20 cellular contexts compared by ENCODE assay signal in genomic region chr1:45536886-45537285, GRCh38. TPM values are rescaled to one million over a fixed set of nuclear protein-coding genes. Genes with fewer than 3 reads are reported as not detected.
A peak's percentile ranks its signal among the peaks of the same experiment; 100 is the strongest.
DNase-seq lines count a peak whose midpoint lies in the region; ATAC-seq, FAIRE-seq and TF ChIP-seq lines count a peak whose summit lies in the region.
"Had no signal": no experiment of that assay in that cellular context is flagged by ENCODE, and none has a peak within 500 bp of the region (broad histone marks: within the 10 kb centered on the region; RNA-seq: fewer than 3 reads in every experiment).

No MANE protein-coding gene starts in this region.

- H3F3A ChIP-seq in Loucy (ENCODE audit: low read depth), result no peaks in the 10 kb centered on the region

- no peak for TF ChIP-seq POLR2A in GM12892 (IDR thresholded peaks at IDR 0.05; ENCODE audit: low read depth, low read length)

- H2AFZ ChIP-seq in Loucy (ENCODE audit: low read length), result 0 out of 2 replicates have a peak overlapping the region, but pooled peaks have one; percentile 17

- H3K36me3 ChIP-seq in BLaER1, result no peaks in the 10 kb centered on the region
- H3K36me3 ChIP-seq in Loucy (ENCODE audit: insufficient read depth, low read length), result no peaks in the 10 kb centered on the region

- H3K9me3 ChIP-seq in BLaER1 (no peaks in the 10 kb centered on the region), Loucy (ENCODE audit: insufficient read depth, low read depth, low read length) (no peaks in the 10 kb centered on the region), right cardiac atrium (ENCODE audit: control insufficient read depth, low read length) (no peaks in the 10 kb centered on the region)
- H3K9me3 ChIP-seq: SK-N-SH had no signal

- H3K4me2 ChIP-seq in BLaER1 (peak overlapping the region; percentile 34), Loucy (ENCODE audit: low read depth, low read length, poor library complexity, severe bottlenecking) (peak overlapping the region; percentile 6)
- H3K4me2 ChIP-seq: KMS-11, SK-N-SH had no signal

- DNase-seq in GM12892 (ENCODE audit: insufficient read length), result no peak
- DNase-seq in right cardiac atrium, result no peak
- DNase-seq in HuH-7.5 (ENCODE audit: low spot score), result no peak
- DNase-seq: AML-193; EL; H9; NCI-H1105; NCI-H2029 treated with DMSO at 0.1 percent for 48 hours; NCI-H226; NCI-H510A treated with DMSO at 0.1 percent for 48 hours; NCI-H774; NK-92 treated with Interleukin-12 subunit alpha and Interleukin-12 subunit beta, amount 100 ng/mL, for 24 hours; SIG-M5; SK-N-SH had no signal

- no peaks in the 10 kb centered on the region for H3K79me2 ChIP-seq in Loucy (ENCODE audit: insufficient read depth, low read length)

- peaks cover 24% of the 10 kb centered on the region for H3K4me1 Mint-ChIP-seq in dendritic cell treated with granulocyte-macrophage colony-stimulating factor and Interleukin-4, amounts not matched to agents 40 ng/mL and 50 ng/mL, for 4 days (ENCODE audit: low read depth)

- no peak for TF ChIP-seq CTCF in Loucy (conservative IDR thresholded peaks at IDR 0.05; ENCODE audit: low read length)

- no peaks in the 10 kb centered on the region for H3K9me2 ChIP-seq in Loucy (replicated peaks; ENCODE audit: low read depth, low read length)
- H3K9me2 ChIP-seq: SK-N-SH had no signal

- no peak for FAIRE-seq in GM12892 (lab: Jason Lieb, UNC)
- FAIRE-seq: D721Med had no signal

- H3K27me3 Mint-ChIP-seq in dendritic cell treated with granulocyte-macrophage colony-stimulating factor and Interleukin-4, amounts not matched to agents 40 ng/mL and 50 ng/mL, for 4 days, result no peaks in the 10 kb centered on the region

- H4K20me1 ChIP-seq in BLaER1 (no peaks in the 10 kb centered on the region), Loucy (ENCODE audit: insufficient read depth, low read length, poor library complexity, severe bottlenecking) (no peaks in the 10 kb centered on the region)

- H3K9me3 Mint-ChIP-seq in dendritic cell treated with granulocyte-macrophage colony-stimulating factor and Interleukin-4, amounts not matched to agents 40 ng/mL and 50 ng/mL, for 4 days, result no peaks in the 10 kb centered on the region
- H3K9me3 Mint-ChIP-seq: H9 had no signal

- H3K4me1 ChIP-seq in BLaER1 (peaks cover 50% of the 10 kb centered on the region), Loucy (ENCODE audit: insufficient read depth, low read length, poor library complexity, severe bottlenecking) (peaks cover 19% of the 10 kb centered on the region), right cardiac atrium (ENCODE audit: control insufficient read depth, insufficient read depth, low read length) (no peaks in the 10 kb centered on the region)

- H3K27ac Mint-ChIP-seq in dendritic cell treated with granulocyte-macrophage colony-stimulating factor and Interleukin-4, amounts not matched to agents 40 ng/mL and 50 ng/mL, for 4 days, result peak overlapping the region; percentile 9

- H3K27ac ChIP-seq in BLaER1 (peak overlapping the region; percentile 54), right cardiac atrium (ENCODE audit: low read length) (no peak overlapping the region)
- H3K27ac ChIP-seq: KMS-11 had no signal

- no peak for ATAC-seq in right cardiac atrium
- ATAC-seq: Panc1 had no signal

- 67% methylated on average over 4 of the region's 4 CpGs for WGBS in right cardiac atrium

- H3K4me3 Mint-ChIP-seq in dendritic cell treated with granulocyte-macrophage colony-stimulating factor and Interleukin-4, amounts not matched to agents 40 ng/mL and 50 ng/mL, for 4 days, result no peak overlapping the region
- H3K4me3 Mint-ChIP-seq: H9 had no signal

- H3K9ac ChIP-seq in BLaER1 (no peak overlapping the region), Loucy (ENCODE audit: low read depth, low read length, poor library complexity, severe bottlenecking) (no peak overlapping the region)
- H3K9ac ChIP-seq: KMS-11, SK-N-SH had no signal

- no peaks in the 10 kb centered on the region for H3K36me3 Mint-ChIP-seq in dendritic cell treated with granulocyte-macrophage colony-stimulating factor and Interleukin-4, amounts not matched to agents 40 ng/mL and 50 ng/mL, for 4 days (ENCODE audit: low read depth)

- intact Hi-C loops in dendritic cell treated with granulocyte-macrophage colony-stimulating factor and Interleukin-4, amounts not matched to agents 40 ng/mL and 50 ng/mL, for 4 days (cut with micrococcal nuclease), result no loop called here
- intact Hi-C loops in right cardiac atrium (cut with DNase I), result no loop called here

- no peak overlapping the region for H3K4me3 ChIP-seq in BLaER1
- H3K4me3 ChIP-seq in Loucy (ENCODE audit: low read length, poor library complexity, severe bottlenecking), result no peak overlapping the region
- H3K4me3 ChIP-seq in right cardiac atrium (ENCODE audit: low read length), result no peak overlapping the region

- H3K27me3 ChIP-seq in BLaER1, result no peaks in the 10 kb centered on the region
- no peaks in the 10 kb centered on the region for H3K27me3 ChIP-seq in Loucy (ENCODE audit: insufficient read depth, low read length, poor library complexity, severe bottlenecking)
- no peaks in the 10 kb centered on the region for H3K27me3 ChIP-seq in right cardiac atrium (ENCODE audit: control insufficient read depth, insufficient read depth)

RNA-seq across cellular contexts. Expression of gene AKR1A1, which starts 13.7 kb away (rescaled TPM):
- 246 TPM for polyA plus RNA-seq in GM12892 (2012; ENCODE audit: missing spikeins)
- total RNA-seq in right cardiac atrium, result 100 to 1,000 TPM in 1 of 4 donors, 10 to 100 TPM in 3; 67.3 to 106 (median 90.7) TPM
- 75.0 TPM for polyA plus RNA-seq in right cardiac atrium

RNA-seq across cellular contexts. Expression of gene PRDX1, which starts 15.2 kb away (rescaled TPM):
- polyA plus RNA-seq in GM12892 (2012; ENCODE audit: missing spikeins), result 985 TPM
- total RNA-seq in right cardiac atrium, result 100 to 1,000 TPM; 548 to 884 (median 710) TPM
- polyA plus RNA-seq in right cardiac atrium, result 1,153 TPM

RNA-seq across cellular contexts. Expression of gene MMACHC, which starts 36.8 kb away (rescaled TPM):
- polyA plus RNA-seq in GM12892 (2012; ENCODE audit: missing spikeins), result 3.6 TPM
- total RNA-seq in right cardiac atrium, result 10 to 100 TPM; 15.7 to 32.0 (median 26.2) TPM
- 12.8 TPM for polyA plus RNA-seq in right cardiac atrium

RNA-seq across cellular contexts. Expression of gene CCDC163, which starts 37.0 kb away (rescaled TPM):
- polyA plus RNA-seq in GM12892 (2012; ENCODE audit: missing spikeins), result 4.4 TPM
- total RNA-seq in right cardiac atrium, result 10 to 100 TPM in 2 of 4 donors, 1 to 10 TPM in 2; 2.5 to 13.9 (median 11.0) TPM
- polyA plus RNA-seq in right cardiac atrium, result 7.3 TPM

RNA-seq across cellular contexts. Expression of gene TESK2, which starts 45.9 kb away (rescaled TPM):
- 9.4 TPM for polyA plus RNA-seq in GM12892 (2012; ENCODE audit: missing spikeins)
- total RNA-seq in right cardiac atrium, result 1 to 10 TPM; 1.6 to 4.7 (median 4.2) TPM
- 1.6 TPM for polyA plus RNA-seq in right cardiac atrium
